19 cellular contexts compared by ENCODE assay signal in genomic region chr7:23062452-23062851, GRCh38. TPM values are rescaled to one million over a fixed set of nuclear protein-coding genes. Genes with fewer than 3 reads are reported as not detected.
DNase-seq lines count a peak whose midpoint lies in the region; ATAC-seq, FAIRE-seq and TF ChIP-seq lines count a peak whose summit lies in the region.
"Had no signal": no experiment of that assay in that cellular context is flagged by ENCODE, and none has a peak within 500 bp of the region (broad histone marks: within the 10 kb centered on the region; RNA-seq: fewer than 3 reads in every experiment).

No MANE protein-coding gene starts in this region.

- FAIRE-seq in astrocyte (lab: Jason Lieb, UNC) = no peak
- FAIRE-seq: D721Med had no signal

- no peaks in the 10 kb centered on the region for H3K36me3 Mint-ChIP-seq in astrocyte (ENCODE audit: low read depth, unreplicated experiment)
- H3K36me3 Mint-ChIP-seq in activated naive CD4-positive, alpha-beta T cell treated with anti-CD3 and anti-CD28 coated beads, Interleukin-2, amount 10 ng/mL, durations not matched to agents 7 days and 5 days = no peaks in the 10 kb centered on the region
- H3K36me3 Mint-ChIP-seq: naive thymus-derived CD8-positive, alpha-beta T cell had no signal

- ATAC-seq in GM19023 (IDR thresholded peaks at IDR 0.05; ENCODE audit: unreplicated experiment) (no peak), HG03039 (IDR thresholded peaks at IDR 0.05; ENCODE audit: unreplicated experiment) (no peak)
- ATAC-seq: naive thymus-derived CD8-positive, alpha-beta T cell; psoas muscle had no signal

- CTCF ChIA-PET in activated naive CD4-positive, alpha-beta T cell treated with anti-CD3 and anti-CD28 coated beads, Interleukin-2, amount 10 ng/mL, durations not matched to agents 7 days and 5 days (lab: Charles Lee) = no interaction called here

- H3K4me1 ChIP-seq in ACC112 (ENCODE audit: control insufficient read depth, insufficient read depth, low read length, unreplicated experiment) = peaks cover 16% of the 10 kb centered on the region
- no peaks in the 10 kb centered on the region for H3K4me1 ChIP-seq in astrocyte (ENCODE audit: insufficient read depth, low read length)
- H3K4me1 ChIP-seq: psoas muscle had no signal

- H3K9me3 Mint-ChIP-seq in astrocyte (ENCODE audit: unreplicated experiment) = no peaks in the 10 kb centered on the region
- no peaks in the 10 kb centered on the region for H3K9me3 Mint-ChIP-seq in activated naive CD4-positive, alpha-beta T cell treated with anti-CD3 and anti-CD28 coated beads, Interleukin-2, amount 10 ng/mL, durations not matched to agents 7 days and 5 days
- H3K9me3 Mint-ChIP-seq: activated T-helper 2 cell treated with anti-CD3 and anti-CD28 coated beads, Interferon-gamma antibody, Interleukin-2, Interleukin-4, amounts not matched to agents 10 μg/mL and 5 μg/mL and 100 μg/mL, durations not matched to agents 14 hours and 24 hours and 36 hours; dendritic cell treated with granulocyte-macrophage colony-stimulating factor and Interleukin-4, amounts not matched to agents 40 ng/mL and 50 ng/mL, for 4 days; naive thymus-derived CD8-positive, alpha-beta T cell had no signal

- no peaks in the 10 kb centered on the region for H4K20me1 ChIP-seq in astrocyte (ENCODE audit: insufficient read depth, low read length)

- H3K27me3 ChIP-seq in ACC112 (ENCODE audit: insufficient read depth, low read length) = no peaks in the 10 kb centered on the region
- no peaks in the 10 kb centered on the region for H3K27me3 ChIP-seq in HL-60 (ENCODE audit: insufficient read depth, poor library complexity, severe bottlenecking)
- H3K27me3 ChIP-seq in astrocyte (ENCODE audit: insufficient read depth, low read length) = no peaks in the 10 kb centered on the region

- H3K4me1 Mint-ChIP-seq in astrocyte (ENCODE audit: low read depth, unreplicated experiment) = peaks cover 3% of the 10 kb centered on the region
- H3K4me1 Mint-ChIP-seq in activated naive CD4-positive, alpha-beta T cell treated with anti-CD3 and anti-CD28 coated beads, Interleukin-2, amount 10 ng/mL, durations not matched to agents 7 days and 5 days = no peaks in the 10 kb centered on the region
- H3K4me1 Mint-ChIP-seq: naive thymus-derived CD8-positive, alpha-beta T cell had no signal

- intact Hi-C loops in head of caudate nucleus (cut with DNase I) = no loop called here

- H3K27me3 Mint-ChIP-seq in astrocyte (ENCODE audit: low read depth, unreplicated experiment) = no peaks in the 10 kb centered on the region
- peaks cover 12% of the 10 kb centered on the region for H3K27me3 Mint-ChIP-seq in activated naive CD4-positive, alpha-beta T cell treated with anti-CD3 and anti-CD28 coated beads, Interleukin-2, amount 10 ng/mL, durations not matched to agents 7 days and 5 days

- no peak overlapping the region for H3K4me3 Mint-ChIP-seq in astrocyte (ENCODE audit: unreplicated experiment)
- H3K4me3 Mint-ChIP-seq in activated naive CD4-positive, alpha-beta T cell treated with anti-CD3 and anti-CD28 coated beads, Interleukin-2, amount 10 ng/mL, durations not matched to agents 7 days and 5 days = no peak overlapping the region
- H3K4me3 Mint-ChIP-seq: dendritic cell treated with granulocyte-macrophage colony-stimulating factor and Interleukin-4, amounts not matched to agents 40 ng/mL and 50 ng/mL, for 4 days; naive thymus-derived CD8-positive, alpha-beta T cell had no signal

- H3K9me3 ChIP-seq in astrocyte (ENCODE audit: insufficient read depth, low read depth, low read length) = no peaks in the 10 kb centered on the region
- H3K9me3 ChIP-seq: psoas muscle, thoracic aorta had no signal

- H3K4me2 ChIP-seq in astrocyte (ENCODE audit: low read length) = no peak overlapping the region

- H3K79me2 ChIP-seq in ACC112 (ENCODE audit: control insufficient read depth, insufficient read depth, low read length, unreplicated experiment) = no peaks in the 10 kb centered on the region
- H3K79me2 ChIP-seq in astrocyte (ENCODE audit: insufficient read depth, low read length) = no peaks in the 10 kb centered on the region

- H3K4me3 ChIP-seq in ACC112 (ENCODE audit: low read depth, low read length) = no peak overlapping the region
- no peak overlapping the region for H3K4me3 ChIP-seq in HL-60 (replicated peaks; ENCODE audit: insufficient read depth, low read length)
- H3K4me3 ChIP-seq in astrocyte (ENCODE audit: insufficient read depth, low read depth, low read length) = no peak overlapping the region
- H3K4me3 ChIP-seq: psoas muscle, SK-N-MC, thoracic aorta had no signal

- H3K36me3 ChIP-seq in ACC112 (ENCODE audit: insufficient read depth, low read length) (no peaks in the 10 kb centered on the region), astrocyte (ENCODE audit: insufficient read depth, low read length) (no peaks in the 10 kb centered on the region)
- H3K36me3 ChIP-seq: thoracic aorta had no signal

- no peak overlapping the region for H3K9ac ChIP-seq in astrocyte (ENCODE audit: low read length)

- TF ChIP-seq CTCF in HL-60 (IDR thresholded peaks at IDR 0.05; ENCODE audit: insufficient read depth, low read length) (no peak), astrocyte (IDR thresholded peaks at IDR 0.05; ENCODE audit: insufficient read depth, low read depth, low read length) (no peak)

- no peak overlapping the region for H2AFZ ChIP-seq in ACC112 (ENCODE audit: low read length, unreplicated experiment)
- no peak overlapping the region for H2AFZ ChIP-seq in astrocyte (ENCODE audit: low read depth, low read length)

- H3K27ac ChIP-seq in ACC112 (ENCODE audit: low read depth, low read length) (peak overlapping the region; percentile 25; the same call in 1 of the 2 replicates), HL-60 (replicated peaks) (0 out of 2 replicates have a peak overlapping the region, but pooled peaks have one; percentile 24), astrocyte (ENCODE audit: low read depth, low read length) (no peak overlapping the region)
- H3K27ac ChIP-seq: psoas muscle, SK-N-MC, thoracic aorta had no signal

- no peak overlapping the region for H3K27ac Mint-ChIP-seq in astrocyte (ENCODE audit: unreplicated experiment)
- H3K27ac Mint-ChIP-seq in activated naive CD4-positive, alpha-beta T cell treated with anti-CD3 and anti-CD28 coated beads, Interleukin-2, amount 10 ng/mL, durations not matched to agents 7 days and 5 days = no peak overlapping the region
- H3K27ac Mint-ChIP-seq: activated T-helper 2 cell treated with anti-CD3 and anti-CD28 coated beads, Interferon-gamma antibody, Interleukin-2, Interleukin-4, amounts not matched to agents 10 μg/mL and 5 μg/mL and 100 μg/mL, durations not matched to agents 14 hours and 24 hours and 36 hours; dendritic cell treated with granulocyte-macrophage colony-stimulating factor and Interleukin-4, amounts not matched to agents 40 ng/mL and 50 ng/mL, for 4 days; naive thymus-derived CD8-positive, alpha-beta T cell had no signal

- DNase-seq in HL-60 (ENCODE audit: low read depth in 1 of 2, low spot score in 1 of 2) (peak; percentile 11 to 64), astrocyte (ENCODE audit: low read depth) (peak; percentile 81), head of caudate nucleus (peak; percentile 26 to 91 (median 69)), kidney glomerular epithelial cell (lab: John Stamatoyannopoulos, UW) (no peak)
- DNase-seq in activated naive CD4-positive, alpha-beta T cell treated with anti-CD3 and anti-CD28 coated beads, Interleukin-2, amount 10 ng/mL, durations not matched to agents 7 days and 5 days = no peak
- DNase-seq: aorta; KG1; naive thymus-derived CD8-positive, alpha-beta T cell; NCI-H146; NCI-H446 treated with DMSO at 0.1 percent for 48 hours; psoas muscle had no signal

RNA-seq across cellular contexts. Expression of gene KLHL7, which starts 43.1 kb away (rescaled TPM):
- total RNA-seq in astrocyte = 34.6 and 38.7 TPM in 2 replicates

RNA-seq across cellular contexts. Expression of gene HYCC1, which starts 48.5 kb away (rescaled TPM):
- total RNA-seq in astrocyte = 78.5 and 79.8 TPM in 2 replicates

Comparison
In these comparisons a context has a peak if more than half of its experiments do, and no peak if none do; other contexts are left out.
1. DNase-seq: peak in HL-60 (2 of 2), astrocyte (single experiment) and head of caudate nucleus (42 of 42); none in activated naive CD4-positive, alpha-beta T cell treated with anti-CD3 and anti-CD28 coated beads, Interleukin-2, amount 10 ng/mL, durations not matched to agents 7 days and 5 days (single experiment) and kidney glomerular epithelial cell (single experiment).